Comparison of ENCODE assay signal across 1 cellular context in the genomic region with DNA sequence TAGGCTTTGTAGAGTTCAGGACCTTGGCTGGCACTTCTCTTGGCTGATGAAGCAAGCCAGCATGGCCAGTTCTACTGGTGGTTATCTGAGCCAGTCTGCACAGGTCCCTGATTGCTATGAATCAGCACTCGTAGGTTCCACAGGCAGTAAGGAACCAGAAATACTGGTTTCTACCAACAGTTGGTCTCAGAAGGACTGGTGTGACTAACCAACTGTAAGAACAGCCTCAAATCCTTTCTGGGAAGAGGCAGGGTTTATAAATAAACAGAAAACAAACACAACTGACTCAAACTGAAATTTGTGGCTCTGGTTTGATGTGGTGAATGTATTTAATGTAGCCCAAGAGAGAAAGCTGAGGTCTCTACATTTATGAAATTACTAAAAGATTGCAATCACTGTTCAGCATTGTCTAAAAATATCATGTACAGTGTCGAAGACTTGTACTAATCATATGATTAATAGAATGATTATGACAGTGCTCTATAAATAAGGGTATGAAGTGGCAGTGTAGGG.
TF ChIP-seq lines count a peak whose summit lies in the region.

No MANE protein-coding gene starts in this region.

TF ChIP-seq in HCT116, 20 proteins besides CTCF, POLR2A, EP300 and RAD21 (continued from another document):
- TF ChIP-seq, protein P1, sequence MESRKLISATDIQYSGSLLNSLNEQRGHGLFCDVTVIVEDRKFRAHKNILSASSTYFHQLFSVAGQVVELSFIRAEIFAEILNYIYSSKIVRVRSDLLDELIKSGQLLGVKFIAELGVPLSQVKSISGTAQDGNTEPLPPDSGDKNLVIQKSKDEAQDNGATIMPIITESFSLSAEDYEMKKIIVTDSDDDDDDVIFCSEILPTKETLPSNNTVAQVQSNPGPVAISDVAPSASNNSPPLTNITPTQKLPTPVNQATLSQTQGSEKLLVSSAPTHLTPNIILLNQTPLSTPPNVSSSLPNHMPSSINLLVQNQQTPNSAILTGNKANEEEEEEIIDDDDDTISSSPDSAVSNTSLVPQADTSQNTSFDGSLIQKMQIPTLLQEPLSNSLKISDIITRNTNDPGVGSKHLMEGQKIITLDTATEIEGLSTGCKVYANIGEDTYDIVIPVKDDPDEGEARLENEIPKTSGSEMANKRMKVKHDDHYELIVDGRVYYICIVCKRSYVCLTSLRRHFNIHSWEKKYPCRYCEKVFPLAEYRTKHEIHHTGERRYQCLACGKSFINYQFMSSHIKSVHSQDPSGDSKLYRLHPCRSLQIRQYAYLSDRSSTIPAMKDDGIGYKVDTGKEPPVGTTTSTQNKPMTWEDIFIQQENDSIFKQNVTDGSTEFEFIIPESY (IDR thresholded peaks at IDR 0.05; ENCODE audit: extremely low read depth, insufficient replicate concordance, low read length) = peak; percentile 77
- no peak; the same call in 1 of the 2 replicates for TF ChIP-seq ELF1 (IDR thresholded peaks at IDR 0.05; ENCODE audit: borderline replicate concordance, low read depth)
- no peak for TF ChIP-seq ZNF274 (IDR thresholded peaks at IDR 0.05; ENCODE audit: low read depth, low read length)
- peak; percentile 27 for TF ChIP-seq REST (IDR thresholded peaks at IDR 0.05; ENCODE audit: low read depth)
- TF ChIP-seq ZFX (IDR thresholded peaks at IDR 0.05) = no peak
- TF ChIP-seq CEBPB (IDR thresholded peaks at IDR 0.05; ENCODE audit: low read depth) = peak; percentile 92
- no peak for TF ChIP-seq ATF3 (IDR thresholded peaks at IDR 0.05)
- no peak for TF ChIP-seq EZH2phosphoT487 (IDR thresholded peaks at IDR 0.05; ENCODE audit: borderline replicate concordance)
- peak; percentile 100 for TF ChIP-seq CBX3 (IDR thresholded peaks at IDR 0.05; ENCODE audit: low read depth)
- TF ChIP-seq EGR1 (IDR thresholded peaks at IDR 0.05; ENCODE audit: low read depth) = peak; percentile 34; the same call in 1 of the 2 replicates
- peak; percentile 72 for TF ChIP-seq POLR2AphosphoS5 (IDR thresholded peaks at IDR 0.05; ENCODE audit: low read depth, low read length)
- TF ChIP-seq JUND (IDR thresholded peaks at IDR 0.05) = peak; percentile 99
- TF ChIP-seq TCF7L2 (IDR thresholded peaks at IDR 0.05; ENCODE audit: borderline replicate concordance, extremely low read depth, insufficient read depth, insufficient read length) = no peak
- TF ChIP-seq SRF (IDR thresholded peaks at IDR 0.05; ENCODE audit: low read depth) = peak; percentile 67; the same call in 1 of the 2 replicates
- peak; percentile 99 for TF ChIP-seq SP1 (IDR thresholded peaks at IDR 0.05; ENCODE audit: low read depth)
- TF ChIP-seq EZH2 (IDR thresholded peaks at IDR 0.05) = no peak
- peak; percentile 73 for TF ChIP-seq YY1 (IDR thresholded peaks at IDR 0.05; ENCODE audit: extremely low read depth, insufficient replicate concordance, low read depth, low read length)
- TF ChIP-seq FOSL1 (IDR thresholded peaks at IDR 0.05; ENCODE audit: low read depth) = peak; percentile 91
TF ChIP-seq in HCT116: peak in this region for 13.
